In the genomic region with DNA sequence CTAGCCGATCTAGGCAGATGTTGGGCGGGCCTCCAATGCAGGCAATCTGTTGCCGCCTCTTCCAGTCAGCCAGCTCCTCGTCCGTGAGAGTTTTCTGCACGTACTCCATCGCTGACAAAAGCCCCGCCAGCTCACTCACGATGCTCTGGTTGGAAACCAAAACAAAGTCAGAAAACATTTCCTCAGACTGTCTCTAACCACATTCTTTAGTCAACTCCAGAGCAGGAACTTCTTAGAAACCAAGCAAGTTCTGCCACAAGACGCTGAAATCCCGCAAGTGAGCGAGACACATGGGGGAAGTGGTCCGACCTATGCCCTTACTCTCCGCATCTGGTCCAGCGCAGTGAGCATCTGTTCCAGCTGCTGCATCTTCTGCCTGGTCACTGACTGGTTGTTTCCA, we compare ENCODE assay signal across 1 cellular context.
TF ChIP-seq lines count a peak whose summit lies in the region.

No MANE protein-coding gene starts in this region.

TF ChIP-seq in WTC11, 78 proteins besides CTCF, POLR2A, EP300 and RAD21 (continued from another document):
- TF ChIP-seq FOXJ3 (CRISPR knock-in tag; IDR thresholded peaks at IDR 0.05; ENCODE audit: borderline replicate concordance) (no peak), ZBTB21 (CRISPR knock-in tag; IDR thresholded peaks at IDR 0.05; ENCODE audit: borderline replicate concordance) (no peak), NR3C1 (CRISPR knock-in tag; conservative IDR thresholded peaks at IDR 0.05; ENCODE audit: low read depth) (no peak), HMGXB4 (CRISPR knock-in tag; IDR thresholded peaks at IDR 0.05) (no peak)
TF ChIP-seq in WTC11: peak in this region for 0.
